1 cellular context compared by ENCODE assay signal in genomic region chr17:82924812-82925211, GRCh38.
TF ChIP-seq lines count a peak whose summit lies in the region.

No MANE protein-coding gene starts in this region.

TF ChIP-seq in A549, 52 proteins besides CTCF, POLR2A, EP300 and RAD21 (continued from another document):
- TF ChIP-seq BCL3 (IDR thresholded peaks at IDR 0.05), result no peak
- TF ChIP-seq HOXA7 (CRISPR knock-in tag; IDR thresholded peaks at IDR 0.05), result no peak
- no peak for TF ChIP-seq RCOR1 (IDR thresholded peaks at IDR 0.05; ENCODE audit: low read depth, low read length)
- TF ChIP-seq USF2 (IDR thresholded peaks at IDR 0.05), result no peak
- no peak for TF ChIP-seq TFCP2L1 (CRISPR knock-in tag; IDR thresholded peaks at IDR 0.05)
- no peak for TF ChIP-seq PBX3 (IDR thresholded peaks at IDR 0.05)
- TF ChIP-seq ELK1 (IDR thresholded peaks at IDR 0.05; ENCODE audit: low read depth, low read length), result no peak
- no peak for TF ChIP-seq CBX8 (IDR thresholded peaks at IDR 0.05)
- no peak for TF ChIP-seq HMGXB4 (CRISPR knock-in tag; IDR thresholded peaks at IDR 0.05; ENCODE audit: borderline replicate concordance)
- TF ChIP-seq E2F6 (IDR thresholded peaks at IDR 0.05; ENCODE audit: borderline replicate concordance, low read depth), result no peak
- no peak for TF ChIP-seq SREBF2 (IDR thresholded peaks at IDR 0.05)
